In the genomic region with DNA sequence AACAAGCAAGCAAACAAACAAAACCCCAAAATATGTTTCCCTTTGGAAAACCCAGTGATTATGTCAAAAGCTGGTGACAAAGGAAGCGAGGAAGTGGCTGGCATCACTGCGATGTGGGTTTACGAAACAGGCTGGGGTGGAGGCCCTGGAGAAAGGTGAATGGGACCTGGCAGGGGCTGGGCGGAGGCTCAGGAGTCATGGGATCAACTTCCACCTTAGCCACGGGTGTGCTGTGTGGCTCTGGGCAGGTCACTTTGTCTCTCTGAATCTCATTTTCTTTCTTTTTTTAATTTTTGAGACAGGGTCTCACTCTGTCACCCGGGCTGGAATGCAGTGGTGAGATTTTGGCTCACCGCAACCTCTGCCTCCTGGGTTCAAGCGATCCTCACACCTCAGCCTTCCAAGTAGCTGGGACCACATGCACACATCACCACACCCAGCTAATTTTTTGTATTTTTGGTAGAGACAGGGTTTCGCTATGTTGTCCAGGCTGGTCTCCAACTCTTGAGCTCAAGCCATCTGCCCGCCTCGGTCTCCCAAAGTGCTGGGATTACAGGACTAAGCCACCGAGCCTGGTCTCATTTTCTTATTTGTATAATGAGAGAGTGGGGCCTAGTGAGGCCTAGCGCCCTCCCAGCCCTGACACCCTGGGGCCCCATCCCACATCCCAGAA, we compare ENCODE assay signal across 30 cellular contexts. TPM values are rescaled to one million over a fixed set of nuclear protein-coding genes. Genes with fewer than 3 reads are reported as not detected.
"Had no signal": no experiment of that assay in that cellular context is flagged by ENCODE, and none has a peak within 500 bp of the region (broad histone marks: within the 10 kb centered on the region; RNA-seq: fewer than 3 reads in every experiment).

No MANE protein-coding gene starts in this region.

- H3K9me3 ChIP-seq: ascending aorta, breast epithelium, esophagus muscularis mucosa, gastrocnemius medialis, heart left ventricle had no signal

- H3K4me1 ChIP-seq: breast epithelium, foreskin keratinocyte had no signal

- H3K27ac ChIP-seq: ascending aorta, breast epithelium, cardiac muscle cell, coronary artery, esophagus muscularis mucosa, foreskin keratinocyte, gastrocnemius medialis, heart left ventricle had no signal

- H3K27me3 ChIP-seq: ascending aorta, breast epithelium, cardiac muscle cell, esophagus muscularis mucosa, foreskin keratinocyte, gastrocnemius medialis, heart left ventricle had no signal

- DNase-seq: activated CD4-positive, alpha-beta memory T cell treated with anti-CD3 and anti-CD28 coated beads for 36 hours; activated CD4-positive, alpha-beta T cell treated with anti-CD3 and anti-CD28 coated beads for 36 hours; activated CD4-positive, alpha-beta T cell treated with anti-CD3 and anti-CD28 coated beads, Interleukin-2, amount 10 ng/mL, durations not matched to agents 24 days and 14 days; activated CD4-positive, CD25-positive, alpha-beta regulatory T cell; activated CD4-positive, CD25-positive, alpha-beta regulatory T cell treated with anti-CD3 and anti-CD28 coated beads, Interleukin-2, amount 50 U/mL, for 72 hours; activated CD8-positive, alpha-beta memory T cell treated with anti-CD3 and anti-CD28 coated beads, Interleukin-2, amount 10 ng/mL, durations not matched to agents 7 days and 5 days; activated CD8-positive, alpha-beta memory T cell treated with anti-CD3 and anti-CD28 coated beads, Interleukin-2, amount 50 U/mL, for 4 hours; activated CD8-positive, alpha-beta T cell treated with anti-CD3 and anti-CD28 coated beads, Interleukin-2, amount 10 ng/mL, durations not matched to agents 7 days and 5 days; activated gamma-delta T cell; activated naive CD4-positive, alpha-beta T cell; activated naive CD4-positive, alpha-beta T cell treated with anti-CD3 and anti-CD28 coated beads, Interleukin-2, amount 10 ng/mL, durations not matched to agents 7 days and 5 days; activated naive CD8-positive, alpha-beta T cell treated with anti-CD3 and anti-CD28 coated beads, Interleukin-2, amount 10 ng/mL, durations not matched to agents 7 days and 5 days; activated T-cell treated with anti-CD3 and anti-CD28 coated beads, Interleukin-2, amount 50 U/mL, for 1 hour; activated T-cell treated with anti-CD3 and anti-CD28 coated beads, Interleukin-2, amount 50 U/mL, for 48 hours; central memory CD4-positive, alpha-beta T cell; effector CD4-positive, alpha-beta T cell; effector memory CD8-positive, alpha-beta T cell; erythroblast; foreskin keratinocyte; gastrocnemius medialis; glutamatergic neuron; heart left ventricle; T-helper 1 cell; T-helper 17 cell; T1000 had no signal

- H3K4me3 ChIP-seq: ascending aorta, breast epithelium, cardiac muscle cell, coronary artery, esophagus muscularis mucosa, gastrocnemius medialis, heart left ventricle had no signal

- H3K36me3 ChIP-seq: ascending aorta, breast epithelium, cardiac muscle cell, esophagus muscularis mucosa, gastrocnemius medialis, heart left ventricle had no signal

RNA-seq across cellular contexts. Expression of a gene that starts 7.2 kb away (rescaled TPM):
- polyA plus RNA-seq: cardiac muscle cell, foreskin keratinocyte, heart left ventricle had no signal
